Comparison of ENCODE assay signal across 8 cellular contexts in the genomic region with DNA sequence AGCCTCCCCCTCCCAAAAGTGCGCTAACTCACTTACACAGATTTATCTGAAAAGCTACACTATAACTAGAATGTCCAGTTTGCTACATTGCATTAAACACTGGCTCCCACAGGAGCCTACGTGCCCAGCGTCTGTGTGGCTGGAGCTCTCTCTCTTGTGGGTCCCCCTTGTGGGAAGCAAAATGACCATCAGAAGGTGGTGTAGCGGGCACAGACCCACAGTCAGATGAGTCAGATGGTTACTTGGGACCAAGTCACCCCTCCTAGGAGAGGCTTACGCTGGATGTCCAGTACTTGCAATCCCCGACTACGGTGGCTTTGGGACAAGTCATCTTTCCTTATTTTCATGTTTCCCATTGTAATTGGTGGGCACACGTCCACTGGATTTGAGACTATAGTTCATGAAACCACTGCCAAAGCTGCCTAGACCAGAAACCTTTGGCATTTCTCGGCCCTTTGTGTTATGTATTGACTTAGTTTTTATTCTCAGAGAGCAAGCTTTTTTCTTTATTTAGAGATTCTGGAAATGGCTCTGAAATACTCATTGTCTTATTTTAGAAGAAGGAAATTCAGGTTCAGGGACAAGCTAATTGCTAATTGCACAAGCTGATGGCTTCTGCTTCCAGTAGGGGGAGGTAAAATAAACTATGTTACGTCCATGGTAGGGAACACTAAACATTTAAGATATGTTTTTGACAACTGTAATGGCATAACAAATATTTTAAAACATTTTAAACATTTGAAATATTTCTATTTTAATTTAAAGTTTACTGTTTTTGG.
A peak's percentile ranks its signal among the peaks of the same experiment; 100 is the strongest.
DNase-seq lines count a peak whose midpoint lies in the region; TF ChIP-seq lines count a peak whose summit lies in the region.
"Not testable (repeated sequence)": the region's sequence is repeated elsewhere in the genome, so short reads cannot be mapped to it uniquely, and the experiment has no call there.

No MANE protein-coding gene starts in this region.

- CTCF ChIA-PET in AG04450 (lab: Charles Lee): interaction anchor here (1.1 to 1.4 kb wide), 2 partner anchors 16 to 21 kb away, joined by 4 read pairs; no protein-coding TSS in a partner anchor

- H3K27me3 Mint-ChIP-seq in osteocyte (ENCODE audit: unreplicated experiment): peaks cover 31% of the 10 kb centered on the region

- intact Hi-C loops in left ventricle myocardium inferior (cut with micrococcal nuclease): not testable (repeated sequence)

- H3K36me3 ChIP-seq in WERI-Rb-1, left ventricle myocardium inferior: not testable (repeated sequence)

- not testable (repeated sequence) for H3K4me1 Mint-ChIP-seq in osteocyte (ENCODE audit: unreplicated experiment)

- 0 out of 2 replicates have a peak, but pooled peaks have one; percentile 8 for TF ChIP-seq RAD21 in Ishikawa (IDR thresholded peaks at IDR 0.05; ENCODE audit: low read depth)

- H3K9me3 ChIP-seq in AG04450 (ENCODE audit: control insufficient read depth, insufficient read depth, low read length); WERI-Rb-1 (ENCODE audit: severe bottlenecking); left ventricle myocardium inferior (replicated peaks): not testable (repeated sequence)

- not testable (repeated sequence) for H3K4me1 ChIP-seq in left ventricle myocardium inferior

- DNase-seq in AG04450 (ENCODE audit: low read depth, low spot score); WERI-Rb-1; left ventricle myocardium inferior; osteocyte (ENCODE audit: extremely low spot score, unreplicated experiment): not testable (repeated sequence)
- DNase-seq in NOMO-1 treated with DMSO at 0.1 percent for 48 hours (lab: John Stamatoyannopoulos, UW; ENCODE audit: unreplicated experiment): peak; percentile 45
- DNase-seq in dedifferentiated amniotic fluid mesenchymal stem cell (ENCODE audit: extremely low spot score): peak; percentile 7

- H3K27ac Mint-ChIP-seq in osteocyte (ENCODE audit: unreplicated experiment): not testable (repeated sequence)

- H3K27me3 ChIP-seq in AG04450 (ENCODE audit: control insufficient read depth, insufficient read depth, low read length) (peaks cover 17% of the 10 kb centered on the region), left ventricle myocardium inferior (ENCODE audit: low read depth) (peaks cover 81% of the 10 kb centered on the region)
- H3K27me3 ChIP-seq in WERI-Rb-1 (ENCODE audit: insufficient read depth, low read depth, severe bottlenecking): not testable (repeated sequence)

- TF ChIP-seq EP300 in Ishikawa (IDR thresholded peaks at IDR 0.05; ENCODE audit: borderline replicate concordance): not testable (repeated sequence)

- H3K36me3 Mint-ChIP-seq in osteocyte (ENCODE audit: unreplicated experiment): not testable (repeated sequence)

- not testable (repeated sequence) for H3K4me3 ChIP-seq in AG04450 (ENCODE audit: low read depth, low read length); WERI-Rb-1 (ENCODE audit: low read depth, low read length); left ventricle myocardium inferior

- not testable (repeated sequence) for H3K4me3 Mint-ChIP-seq in osteocyte (ENCODE audit: unreplicated experiment)

- POLR2A ChIA-PET in AG04450 (lab: Yijun Ruan, JAX): interaction anchor here (0.7 kb wide), 1 partner anchor 26 kb away, joined by 3 read pairs; no protein-coding TSS in a partner anchor

- TF ChIP-seq CTCF in AG04450 (IDR thresholded peaks at IDR 0.05; ENCODE audit: low read depth, low read length): peak; percentile 35
- peak; percentile 17; the same call in 1 of the 3 replicates for TF ChIP-seq CTCF in GM12872 (IDR thresholded peaks at IDR 0.05; ENCODE audit: insufficient read depth, low read depth, low read length)
- peak; percentile 29 for TF ChIP-seq CTCF in WERI-Rb-1 (IDR thresholded peaks at IDR 0.05; ENCODE audit: low read depth, low read length)
- TF ChIP-seq CTCF in left ventricle myocardium inferior (IDR thresholded peaks at IDR 0.05; ENCODE audit: borderline replicate concordance): peak; percentile 47
- peak; percentile 33 for TF ChIP-seq CTCF in osteocyte (IDR thresholded peaks at IDR 0.05)

- not testable (repeated sequence) for H3K27ac ChIP-seq in AG04450 (ENCODE audit: low read depth, low read length); WERI-Rb-1; left ventricle myocardium inferior (replicated peaks)

- H3K9me3 Mint-ChIP-seq in osteocyte (ENCODE audit: unreplicated experiment): not testable (repeated sequence)
